Comparison of ENCODE assay signal across 28 cellular contexts in the genomic region with DNA sequence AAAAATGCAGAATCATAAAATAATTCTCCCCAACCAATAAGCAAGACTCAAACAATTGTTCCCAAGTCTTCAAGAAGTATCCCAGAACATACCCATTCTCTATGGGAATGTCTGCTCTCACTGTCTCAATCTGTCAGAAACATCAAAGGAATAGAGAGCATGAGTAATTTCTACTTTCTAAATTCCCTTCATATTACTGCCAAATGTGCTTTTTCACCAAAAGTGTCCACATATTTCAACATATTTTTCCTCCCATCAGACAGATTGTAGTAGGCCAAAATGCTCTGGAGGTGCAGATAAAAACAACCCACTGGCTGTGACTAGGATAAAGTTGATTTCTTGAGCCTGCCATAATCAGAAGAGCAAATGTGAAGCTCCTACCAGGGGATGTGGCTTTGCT.
"Had no signal": no experiment of that assay in that cellular context is flagged by ENCODE, and none has a peak within 500 bp of the region (broad histone marks: within the 10 kb centered on the region; RNA-seq: fewer than 3 reads in every experiment).

No MANE protein-coding gene starts in this region.

- H3K27ac ChIP-seq: left ventricle myocardium inferior, pancreas, prostate gland, stomach, testis, thyroid gland, transverse colon, upper lobe of left lung had no signal

- H3K4me1 ChIP-seq: left ventricle myocardium inferior, pancreas, prostate gland, stomach, testis, upper lobe of left lung had no signal

- H3K36me3 Mint-ChIP-seq: immature natural killer cell; naive thymus-derived CD8-positive, alpha-beta T cell; stimulated activated naive B cell treated with anti-CD40 and anti-IgM and Interleukin-4, amounts not matched to agents 10 μg/mL and 1 μg/mL and 100 μg/mL, for 72 hours had no signal

- H3K27me3 ChIP-seq: pancreas, stomach, testis, thyroid gland, transverse colon, upper lobe of left lung had no signal

- DNase-seq: hypothalamus; immature natural killer cell; left ventricle myocardium inferior; mesendoderm; midbrain; mucosa of descending colon; naive thymus-derived CD8-positive, alpha-beta T cell; nucleus accumbens; pancreas; posterior cingulate gyrus; retina; right cardiac atrium; small intestine; stimulated activated CD4-positive, alpha-beta T cell treated with anti-CD3 and anti-CD28 coated beads, Interleukin-1b, Interleukin-23, amount 100 ng/mL, for 48 hours; stimulated activated CD4-positive, alpha-beta T cell treated with anti-CD3 and anti-CD28 coated beads, Interleukin-4, amount 100 ng/mL, for 1 hour; stimulated activated naive B cell treated with anti-CD40 and anti-IgM and Interleukin-4, amounts not matched to agents 10 μg/mL and 1 μg/mL and 100 μg/mL, for 72 hours; stimulated activated naive CD8-positive, alpha-beta T cell treated with anti-CD3 and anti-CD28 coated beads, Interleukin-15, Interleukin-2, amounts not matched to agents 100 U/mL and 50 U/mL, for 24 hours; stomach; testis; thyroid gland; transverse colon; upper lobe of left lung had no signal

- H3K4me3 Mint-ChIP-seq: immature natural killer cell; naive thymus-derived CD8-positive, alpha-beta T cell; nephron; neural crest cell; stimulated activated naive B cell treated with anti-CD40 and anti-IgM and Interleukin-4, amounts not matched to agents 10 μg/mL and 1 μg/mL and 100 μg/mL, for 72 hours had no signal

- H3K27ac Mint-ChIP-seq: immature natural killer cell; naive thymus-derived CD8-positive, alpha-beta T cell; nephron; stimulated activated naive B cell treated with anti-CD40 and anti-IgM and Interleukin-4, amounts not matched to agents 10 μg/mL and 1 μg/mL and 100 μg/mL, for 72 hours had no signal

- ATAC-seq: mucosa of descending colon; naive thymus-derived CD8-positive, alpha-beta T cell; pancreas; right cardiac atrium; sciatic nerve; stimulated activated naive B cell treated with anti-CD40 and anti-IgM and Interleukin-4, amounts not matched to agents 10 μg/mL and 1 μg/mL and 100 μg/mL, for 72 hours; stimulated activated naive CD8-positive, alpha-beta T cell treated with anti-CD3 and anti-CD28 coated beads, Interleukin-15, Interleukin-2, amounts not matched to agents 100 U/mL and 50 U/mL, for 24 hours had no signal

- H3K4me1 Mint-ChIP-seq: immature natural killer cell; naive thymus-derived CD8-positive, alpha-beta T cell; nephron; stimulated activated naive B cell treated with anti-CD40 and anti-IgM and Interleukin-4, amounts not matched to agents 10 μg/mL and 1 μg/mL and 100 μg/mL, for 72 hours had no signal

- H3K9me3 Mint-ChIP-seq: neural crest cell; stimulated activated naive B cell treated with anti-CD40 and anti-IgM and Interleukin-4, amounts not matched to agents 10 μg/mL and 1 μg/mL and 100 μg/mL, for 72 hours had no signal

- H3K9me3 ChIP-seq: left ventricle myocardium inferior, mucosa of descending colon, pancreas, prostate gland, stomach, testis, thyroid gland, transverse colon, upper lobe of left lung had no signal

- H3K4me3 ChIP-seq: left ventricle myocardium inferior, lung, mucosa of descending colon, pancreas, prostate gland, stomach, testis, thyroid gland, transverse colon, upper lobe of left lung had no signal

- H3K36me3 ChIP-seq: left ventricle myocardium inferior, pancreas, prostate gland, stomach, thyroid gland, transverse colon, upper lobe of left lung had no signal

- H3K27me3 Mint-ChIP-seq: naive thymus-derived CD8-positive, alpha-beta T cell; stimulated activated naive B cell treated with anti-CD40 and anti-IgM and Interleukin-4, amounts not matched to agents 10 μg/mL and 1 μg/mL and 100 μg/mL, for 72 hours had no signal

- FAIRE-seq: islet of Langerhans, pancreas, small intestine had no signal
